Comparison of ENCODE assay signal across 38 cellular contexts in genomic region chr5:23877847-23878246, GRCh38.
"Had no signal": no experiment of that assay in that cellular context is flagged by ENCODE, and none has a peak within 500 bp of the region (broad histone marks: within the 10 kb centered on the region; RNA-seq: fewer than 3 reads in every experiment).

No MANE protein-coding gene starts in this region.

- DNase-seq: activated effector memory CD4-positive, alpha-beta T cell treated with anti-CD3 and anti-CD28 coated beads, Interleukin-2, amount 50 U/mL, for 16 hours; activated effector memory CD4-positive, alpha-beta T cell treated with Interleukin-2 at 50 U/mL for 16 hours; activated gamma-delta T cell; activated gamma-delta T cell treated with Interleukin-2 at 50 U/mL for 16 hours; activated naive CD4-positive, alpha-beta T cell; activated naive CD4-positive, alpha-beta T cell treated with anti-CD3 and anti-CD28 coated beads for 36 hours; activated naive CD4-positive, alpha-beta T cell treated with anti-CD3 and anti-CD28 coated beads, Interleukin-2, amount 10 ng/mL, durations not matched to agents 7 days and 5 days; activated naive CD4-positive, alpha-beta T cell treated with anti-CD3 and anti-CD28 coated beads, Interleukin-2, amount 50 U/mL, for 16 hours; activated naive CD4-positive, alpha-beta T cell treated with Interleukin-2 at 50 U/mL for 16 hours; activated naive CD8-positive, alpha-beta T cell treated with anti-CD3 and anti-CD28 coated beads for 36 hours; activated naive CD8-positive, alpha-beta T cell treated with anti-CD3 and anti-CD28 coated beads, Interleukin-2, amount 10 ng/mL, durations not matched to agents 7 days and 5 days; activated naive CD8-positive, alpha-beta T cell treated with anti-CD3 and anti-CD28 coated beads, Interleukin-2, amount 50 U/mL, for 24 hours; activated T-cell treated with anti-CD3 and anti-CD28 coated beads, Interleukin-2, amount 50 U/mL, for 24 hours; activated T-cell treated with anti-CD3 and anti-CD28 coated beads, Interleukin-2, amount 50 U/mL, for 4 hours; activated T-cell treated with anti-CD3 and anti-CD28 coated beads, Interleukin-2, amount 50 U/mL, for 48 hours; activated T-cell treated with anti-CD3 and anti-CD28 coated beads, Interleukin-2, amount 50 U/mL, for 72 hours; adrenal gland; amniotic stem cell; amygdala; anterior cingulate cortex; aorta; body of pancreas; brain microvascular endothelial cell; caudate nucleus; central memory CD4-positive, alpha-beta T cell; cerebellar nuclear complex had no signal

- H3K27ac Mint-ChIP-seq: activated naive CD4-positive, alpha-beta T cell treated with anti-CD3 and anti-CD28 coated beads for 36 hours; activated naive CD4-positive, alpha-beta T cell treated with anti-CD3 and anti-CD28 coated beads, Interleukin-2, amount 10 ng/mL, durations not matched to agents 7 days and 5 days; activated naive CD4-positive, alpha-beta T cell treated with anti-CD3 and anti-CD28 coated beads, Interleukin-2, amount 50 U/mL, for 24 hours; activated naive CD4-positive, alpha-beta T cell treated with anti-CD3 and anti-CD28 coated beads, Interleukin-2, amount 50 U/mL, for 72 hours; activated naive CD8-positive, alpha-beta T cell; activated naive CD8-positive, alpha-beta T cell treated with anti-CD3 and anti-CD28 coated beads for 36 hours; activated naive CD8-positive, alpha-beta T cell treated with anti-CD3 and anti-CD28 coated beads, Interleukin-2, amount 10 ng/mL, durations not matched to agents 7 days and 5 days; activated naive CD8-positive, alpha-beta T cell treated with anti-CD3 and anti-CD28 coated beads, Interleukin-2, amount 50 U/mL, for 24 hours; activated T-cell treated with anti-CD3 and anti-CD28 coated beads, Interleukin-2, amount 50 U/mL, for 24 hours; activated T-cell treated with anti-CD3 and anti-CD28 coated beads, Interleukin-2, amount 50 U/mL, for 72 hours; activated T-helper 1 cell treated with anti-CD3 and anti-CD28 coated beads, Interleukin-12 subunit alpha, Interleukin-12 subunit beta, Interleukin-2, Interleukin-4 antibody, amounts not matched to agents 30 ng/mL and 10 ng/mL and 1 ng/mL, durations not matched to agents 14 hours and 24 hours and 36 hours; activated T-helper 2 cell treated with anti-CD3 and anti-CD28 coated beads, Interferon-gamma antibody, Interleukin-2, Interleukin-4, amounts not matched to agents 10 μg/mL and 5 μg/mL and 100 μg/mL, durations not matched to agents 14 hours and 24 hours and 36 hours; brain had no signal

- H3K27me3 Mint-ChIP-seq: activated naive CD4-positive, alpha-beta T cell treated with anti-CD3 and anti-CD28 coated beads, Interleukin-2, amount 10 ng/mL, durations not matched to agents 7 days and 5 days; activated naive CD4-positive, alpha-beta T cell treated with anti-CD3 and anti-CD28 coated beads, Interleukin-2, amount 50 U/mL, for 24 hours; activated naive CD8-positive, alpha-beta T cell; activated naive CD8-positive, alpha-beta T cell treated with anti-CD3 and anti-CD28 coated beads for 36 hours; activated naive CD8-positive, alpha-beta T cell treated with anti-CD3 and anti-CD28 coated beads, Interleukin-2, amount 10 ng/mL, durations not matched to agents 7 days and 5 days; activated naive CD8-positive, alpha-beta T cell treated with anti-CD3 and anti-CD28 coated beads, Interleukin-2, amount 50 U/mL, for 24 hours; activated T-cell treated with anti-CD3 and anti-CD28 coated beads, Interleukin-2, amount 50 U/mL, for 24 hours; brain; central memory CD8-positive, alpha-beta T cell had no signal

- H3K9me3 ChIP-seq: adrenal gland, ascending aorta, body of pancreas, breast epithelium had no signal

- H3K4me1 Mint-ChIP-seq: activated naive CD4-positive, alpha-beta T cell treated with anti-CD3 and anti-CD28 coated beads, Interleukin-2, amount 10 ng/mL, durations not matched to agents 7 days and 5 days; activated naive CD4-positive, alpha-beta T cell treated with anti-CD3 and anti-CD28 coated beads, Interleukin-2, amount 50 U/mL, for 24 hours; activated naive CD8-positive, alpha-beta T cell treated with anti-CD3 and anti-CD28 coated beads for 36 hours; activated naive CD8-positive, alpha-beta T cell treated with anti-CD3 and anti-CD28 coated beads, Interleukin-2, amount 10 ng/mL, durations not matched to agents 7 days and 5 days; activated naive CD8-positive, alpha-beta T cell treated with anti-CD3 and anti-CD28 coated beads, Interleukin-2, amount 50 U/mL, for 24 hours; brain; central memory CD8-positive, alpha-beta T cell had no signal

- FAIRE-seq: astrocyte, bronchial epithelial cell had no signal

- H3K9me3 Mint-ChIP-seq: activated naive CD4-positive, alpha-beta T cell treated with anti-CD3 and anti-CD28 coated beads, Interleukin-2, amount 50 U/mL, for 24 hours; activated naive CD8-positive, alpha-beta T cell treated with anti-CD3 and anti-CD28 coated beads, Interleukin-2, amount 50 U/mL, for 24 hours had no signal

- H3K4me3 ChIP-seq: adrenal gland, ascending aorta, body of pancreas, breast epithelium, cardiac muscle cell had no signal

- H3K4me1 ChIP-seq: adrenal gland, ascending aorta, body of pancreas, breast epithelium had no signal

- H3K27me3 ChIP-seq: adrenal gland, ascending aorta, body of pancreas, brain microvascular endothelial cell, breast epithelium, cardiac muscle cell had no signal

- H3K36me3 ChIP-seq: adrenal gland, ascending aorta, brain microvascular endothelial cell, breast epithelium, cardiac muscle cell had no signal

- ATAC-seq: activated naive CD4-positive, alpha-beta T cell treated with anti-CD3 and anti-CD28 coated beads, Interleukin-2, amount 50 U/mL, for 72 hours; activated naive CD8-positive, alpha-beta T cell treated with anti-CD3 and anti-CD28 coated beads, Interleukin-2, amount 50 U/mL, for 24 hours; activated T-cell treated with anti-CD3 and anti-CD28 coated beads, Interleukin-2, amount 50 U/mL, for 4 hours; activated T-cell treated with anti-CD3 and anti-CD28 coated beads, Interleukin-2, amount 50 U/mL, for 72 hours; body of pancreas had no signal

- H3K36me3 Mint-ChIP-seq: activated naive CD4-positive, alpha-beta T cell treated with anti-CD3 and anti-CD28 coated beads, Interleukin-2, amount 10 ng/mL, durations not matched to agents 7 days and 5 days; activated naive CD4-positive, alpha-beta T cell treated with anti-CD3 and anti-CD28 coated beads, Interleukin-2, amount 50 U/mL, for 24 hours; activated naive CD4-positive, alpha-beta T cell treated with anti-CD3 and anti-CD28 coated beads, Interleukin-2, amount 50 U/mL, for 72 hours; activated naive CD8-positive, alpha-beta T cell; activated naive CD8-positive, alpha-beta T cell treated with anti-CD3 and anti-CD28 coated beads for 36 hours; activated naive CD8-positive, alpha-beta T cell treated with anti-CD3 and anti-CD28 coated beads, Interleukin-2, amount 10 ng/mL, durations not matched to agents 7 days and 5 days; brain had no signal

- H3K4me3 Mint-ChIP-seq: activated naive CD4-positive, alpha-beta T cell treated with anti-CD3 and anti-CD28 coated beads for 36 hours; activated naive CD4-positive, alpha-beta T cell treated with anti-CD3 and anti-CD28 coated beads, Interleukin-2, amount 10 ng/mL, durations not matched to agents 7 days and 5 days; activated naive CD4-positive, alpha-beta T cell treated with anti-CD3 and anti-CD28 coated beads, Interleukin-2, amount 50 U/mL, for 24 hours; activated naive CD8-positive, alpha-beta T cell; activated naive CD8-positive, alpha-beta T cell treated with anti-CD3 and anti-CD28 coated beads for 36 hours; activated naive CD8-positive, alpha-beta T cell treated with anti-CD3 and anti-CD28 coated beads, Interleukin-2, amount 10 ng/mL, durations not matched to agents 7 days and 5 days; activated naive CD8-positive, alpha-beta T cell treated with anti-CD3 and anti-CD28 coated beads, Interleukin-2, amount 50 U/mL, for 24 hours; activated T-cell treated with anti-CD3 and anti-CD28 coated beads, Interleukin-2, amount 50 U/mL, for 24 hours; activated T-cell treated with anti-CD3 and anti-CD28 coated beads, Interleukin-2, amount 50 U/mL, for 4 hours; activated T-cell treated with anti-CD3 and anti-CD28 coated beads, Interleukin-2, amount 50 U/mL, for 72 hours; activated T-helper 1 cell treated with anti-CD3 and anti-CD28 coated beads, Interleukin-12 subunit alpha, Interleukin-12 subunit beta, Interleukin-2, Interleukin-4 antibody, amounts not matched to agents 30 ng/mL and 10 ng/mL and 1 ng/mL, durations not matched to agents 14 hours and 24 hours and 36 hours; brain; central memory CD8-positive, alpha-beta T cell had no signal

- H3K27ac ChIP-seq: adrenal gland, ascending aorta, body of pancreas, brain microvascular endothelial cell, breast epithelium, cardiac muscle cell had no signal
